Comparison of ENCODE assay signal across 16 cellular contexts in genomic region chr7:123768493-123768892, GRCh38. TPM values are rescaled to one million over a fixed set of nuclear protein-coding genes. Genes with fewer than 3 reads are reported as not detected.
A peak's percentile ranks its signal among the peaks of the same experiment; 100 is the strongest.
DNase-seq lines count a peak whose midpoint lies in the region; ATAC-seq and TF ChIP-seq lines count a peak whose summit lies in the region.
"Had no signal": no experiment of that assay in that cellular context is flagged by ENCODE, and none has a peak within 500 bp of the region (broad histone marks: within the 10 kb centered on the region; RNA-seq: fewer than 3 reads in every experiment).

No MANE protein-coding gene starts in this region.

- TF ChIP-seq POLR2A in right lobe of liver (IDR thresholded peaks at IDR 0.05): no peak

- H3K9me3 Mint-ChIP-seq in MCF 10A (ENCODE audit: unreplicated experiment) (peaks cover 7% of the 10 kb centered on the region), Calu3 (ENCODE audit: low read depth, unreplicated experiment) (peaks cover 3% of the 10 kb centered on the region)
- H3K9me3 Mint-ChIP-seq: CD8-positive, alpha-beta T cell; HFFc6 had no signal

- peak; percentile 53 to 84 (median 75) for ATAC-seq in right lobe of liver
- ATAC-seq: CD8-positive, alpha-beta T cell had no signal

- H3K9ac ChIP-seq in mammary epithelial cell (ENCODE audit: insufficient read depth, low read length): no peak overlapping the region

- H3K4me3 ChIP-seq in mammary epithelial cell (replicated peaks in 1 of 3; ENCODE audit: insufficient read depth in 1 of 3, low read depth in 2 of 3, low read length in 3 of 3) (no peak overlapping the region), right lobe of liver (no peak overlapping the region)
- H3K4me3 ChIP-seq: HAP-1 had no signal

- WGBS in mammary epithelial cell (ENCODE audit: low coverage, missing lambda C conversion rate): 62% methylated on average over 3 of the region's 3 CpGs
- 61% methylated on average over 3 of the region's 3 CpGs for WGBS in right lobe of liver (ENCODE audit: insufficient coverage, low coverage, low lambda C conversion rate, missing lambda C conversion rate)

- H3K27ac Mint-ChIP-seq in MCF 10A (ENCODE audit: low read depth, unreplicated experiment) (no peak overlapping the region), Calu3 (ENCODE audit: unreplicated experiment) (no peak overlapping the region)
- H3K27ac Mint-ChIP-seq: B cell; CD8-positive, alpha-beta T cell; HFFc6 had no signal

- H4K20me1 ChIP-seq in mammary epithelial cell (ENCODE audit: insufficient read depth, low read length): no peaks in the 10 kb centered on the region

- H3K4me1 ChIP-seq in mammary epithelial cell (ENCODE audit: insufficient read depth, low read length): peaks cover 34% of the 10 kb centered on the region
- peaks cover 0 to 14% (median 4%) of the 10 kb centered on the region in 4 donors for H3K4me1 ChIP-seq in right lobe of liver

- H3K36me3 ChIP-seq in mammary epithelial cell (ENCODE audit: insufficient read depth, low read length) (no peaks in the 10 kb centered on the region), right lobe of liver (no peaks in the 10 kb centered on the region)
- H3K36me3 ChIP-seq: HAP-1 had no signal

- H2AFZ ChIP-seq in mammary epithelial cell (ENCODE audit: low read depth, low read length): peak overlapping the region; percentile 2

- intact Hi-C loops in mammary epithelial cell (cut with micrococcal nuclease): no loop called here
- intact Hi-C loops in MCF 10A (cut with micrococcal nuclease): no loop called here
- intact Hi-C loops in right lobe of liver (cut with DNase I): no loop called here
- intact Hi-C loops in Calu3 (cut with micrococcal nuclease; ENCODE audit: unreplicated experiment): no loop called here
- intact Hi-C loops in posterior cingulate gyrus (cut with DNase I): no loop called here

- H3K36me3 Mint-ChIP-seq in MCF 10A (ENCODE audit: insufficient read depth, unreplicated experiment) (no peaks in the 10 kb centered on the region), Calu3 (ENCODE audit: insufficient read depth, unreplicated experiment) (peaks cover 5% of the 10 kb centered on the region)
- H3K36me3 Mint-ChIP-seq: CD8-positive, alpha-beta T cell had no signal

- DNase-seq in mammary epithelial cell: no peak
- DNase-seq in MCF 10A (ENCODE audit: unreplicated experiment): no peak
- DNase-seq in epithelial cell of prostate (ENCODE audit: low read depth, low spot score): no peak
- DNase-seq in right lobe of liver: peak in 1 of 3 donors; percentile 50
- DNase-seq in Calu3: no peak
- DNase-seq in AG20443 (ENCODE audit: low spot score): no peak
- no peak for DNase-seq in posterior cingulate gyrus
- DNase-seq: 8988T; ACHN; C1 segment of cervical spinal cord; CD8-positive, alpha-beta T cell; COR-L47; GOT3; HFFc6 had no signal

- dilution Hi-C loops in mammary epithelial cell (cut with HindIII; ENCODE audit: low sequenced_read_pairs): no loop called here

- no TSS peak for BruUV-seq in mammary epithelial cell (replicated peaks; lab: Mats Ljungman, UMichigan)
- BruUV-seq in MCF 10A (replicated peaks; lab: Mats Ljungman, UMichigan): no TSS peak
- BruUV-seq in Calu3 (replicated peaks; lab: Mats Ljungman, UMichigan): no TSS peak

- H3K4me1 Mint-ChIP-seq in MCF 10A (ENCODE audit: insufficient read depth, unreplicated experiment): peaks cover 30% of the 10 kb centered on the region
- peaks cover 42% of the 10 kb centered on the region for H3K4me1 Mint-ChIP-seq in Calu3 (ENCODE audit: low read depth, unreplicated experiment)

- H3K27ac ChIP-seq in mammary epithelial cell (ENCODE audit: insufficient read depth, low read depth, low read length) (no peak overlapping the region), epithelial cell of prostate (peak overlapping the region; percentile 84), right lobe of liver (peak overlapping the region in 2 of 3 donors; percentile 38 to 67)

- no peaks in the 10 kb centered on the region for H3K79me2 ChIP-seq in mammary epithelial cell (ENCODE audit: insufficient read depth, low read length)

- no peak overlapping the region for H3K4me2 ChIP-seq in mammary epithelial cell (ENCODE audit: insufficient read depth, low read depth, low read length)

- POLR2A ChIA-PET in MCF 10A (lab: Yijun Ruan, JAX): interaction anchor here (0.6 to 12.6 kb wide), 5 partner anchors 12 to 91 kb away, joined by 3 to 367 read pairs (median 5); partner anchors contain the start of gene WASL

- TF ChIP-seq CTCF in mammary epithelial cell (conservative IDR thresholded peaks at IDR 0.05 in 1 of 2, IDR thresholded peaks at IDR 0.05 in 1 of 2; ENCODE audit: extremely low read depth in 1 of 2, insufficient read depth in 1 of 2, low read depth in 1 of 2, low read length in 2 of 2): no peak
- no peak for TF ChIP-seq CTCF in MCF 10A (IDR thresholded peaks at IDR 0.05; ENCODE audit: unreplicated experiment)
- TF ChIP-seq CTCF in right lobe of liver (IDR thresholded peaks at IDR 0.05): no peak
- no peak for TF ChIP-seq CTCF in Calu3 (IDR thresholded peaks at IDR 0.05; ENCODE audit: unreplicated experiment)

- H3K9me3 ChIP-seq in mammary epithelial cell (replicated peaks; ENCODE audit: insufficient read depth, low read length) (no peaks in the 10 kb centered on the region), right lobe of liver (no peaks in the 10 kb centered on the region)
- H3K9me3 ChIP-seq: HAP-1 had no signal

- H3K27me3 Mint-ChIP-seq in MCF 10A (ENCODE audit: insufficient read depth, unreplicated experiment) (no peaks in the 10 kb centered on the region), Calu3 (ENCODE audit: unreplicated experiment) (no peaks in the 10 kb centered on the region)

- no peak overlapping the region for H3K4me3 Mint-ChIP-seq in MCF 10A (ENCODE audit: unreplicated experiment)
- H3K4me3 Mint-ChIP-seq in Calu3 (ENCODE audit: low read depth, unreplicated experiment): no peak overlapping the region
- H3K4me3 Mint-ChIP-seq: B cell; CD8-positive, alpha-beta T cell; HFFc6 had no signal

- in situ Hi-C loops in mammary epithelial cell (cut with MboI; ENCODE audit: low sequenced_read_pairs in 2 of 2): no loop called here

- H3K27me3 ChIP-seq in mammary epithelial cell (ENCODE audit: insufficient read depth, low read length): no peaks in the 10 kb centered on the region
- H3K27me3 ChIP-seq in right lobe of liver: no peaks in the 10 kb centered on the region

- CTCF ChIA-PET in mammary epithelial cell (lab: Charles Lee; ENCODE audit: low non-redundant PET): no interaction called here
- CTCF ChIA-PET in MCF 10A (lab: Yijun Ruan, JAX): interaction anchor here (0.8 to 2.9 kb wide), 3 partner anchors 20 to 104 kb away, joined by 3 to 12 read pairs (median 3); partner anchors contain the start of gene WASL
- CTCF ChIA-PET in Calu3 (lab: Charles Lee): interaction anchor here (0.7 kb wide), 1 partner anchor 97 kb away, joined by 4 read pairs; no protein-coding TSS in a partner anchor

RNA-seq across cellular contexts. Expression of gene WASL, which starts 19.7 kb away (rescaled TPM):
- 10 to 100 TPM; 26.3 to 45.6 TPM for total RNA-seq in mammary epithelial cell
- 13.2 TPM for polyA plus RNA-seq in mammary epithelial cell
- polyA minus RNA-seq in mammary epithelial cell: 18.0 TPM
- 34.7 and 38.8 TPM in 2 replicates for total RNA-seq in MCF 10A (2022)
- 10 to 100 TPM; 20.6 to 26.7 (median 24.8) TPM for total RNA-seq in right lobe of liver
- total RNA-seq in Calu3 (2022): 33.2 and 37.5 TPM in 2 replicates
